In the genomic region with DNA sequence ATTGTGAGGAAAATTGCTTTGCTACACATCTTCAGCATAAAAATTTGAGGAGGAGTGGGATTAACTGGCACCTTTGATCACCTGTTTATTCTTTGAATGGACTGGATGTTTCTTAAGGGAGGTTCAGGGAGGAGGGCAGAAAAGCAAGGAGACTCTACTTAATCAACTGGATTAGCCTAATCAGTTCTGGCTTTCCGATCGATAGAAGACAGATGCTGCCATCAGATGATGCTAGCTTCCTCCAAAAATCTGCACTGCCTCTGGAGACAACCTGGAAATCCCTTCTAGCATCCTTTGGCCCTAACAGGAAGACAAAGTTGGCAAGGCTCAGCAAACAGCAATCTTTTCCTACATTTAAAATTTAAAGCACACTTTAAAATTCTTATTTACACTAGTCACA, we compare ENCODE assay signal across 18 cellular contexts.
DNase-seq lines count a peak whose midpoint lies in the region; ATAC-seq and TF ChIP-seq lines count a peak whose summit lies in the region.
"Had no signal": no experiment of that assay in that cellular context is flagged by ENCODE, and none has a peak within 500 bp of the region (broad histone marks: within the 10 kb centered on the region; RNA-seq: fewer than 3 reads in every experiment).

No MANE protein-coding gene starts in this region.

- peaks cover 4% of the 10 kb centered on the region for H3K27me3 Mint-ChIP-seq in glutamatergic neuron (ENCODE audit: unreplicated experiment)
- H3K27me3 Mint-ChIP-seq in naive thymus-derived CD8-positive, alpha-beta T cell: peaks cover 12 to 41% (median 20%) of the 10 kb centered on the region in 5 donors

- no peaks in the 10 kb centered on the region for H3K36me3 Mint-ChIP-seq in glutamatergic neuron (ENCODE audit: unreplicated experiment)
- H3K36me3 Mint-ChIP-seq in naive thymus-derived CD8-positive, alpha-beta T cell: no peaks in the 10 kb centered on the region
- H3K36me3 Mint-ChIP-seq: CD14-positive monocyte; CD4-positive, alpha-beta memory T cell; CD4-positive, CD25-positive, alpha-beta regulatory T cell; CD8-positive, alpha-beta memory T cell had no signal

- H3K4me3 Mint-ChIP-seq in glutamatergic neuron (ENCODE audit: unreplicated experiment): no peak overlapping the region
- H3K4me3 Mint-ChIP-seq in naive thymus-derived CD8-positive, alpha-beta T cell: no peak overlapping the region
- H3K4me3 Mint-ChIP-seq: CD14-positive monocyte; CD4-positive, alpha-beta memory T cell; CD4-positive, CD25-positive, alpha-beta regulatory T cell; CD8-positive, alpha-beta memory T cell had no signal

- POLR2A ChIA-PET in naive thymus-derived CD8-positive, alpha-beta T cell (lab: Charles Lee): no interaction called here

- ATAC-seq in HG02759 (IDR thresholded peaks at IDR 0.05; ENCODE audit: unreplicated experiment) (no peak), GM21529 (IDR thresholded peaks at IDR 0.05; ENCODE audit: unreplicated experiment) (no peak)
- no peak for ATAC-seq in naive thymus-derived CD8-positive, alpha-beta T cell

- peaks cover 2% of the 10 kb centered on the region for H3K9me3 Mint-ChIP-seq in glutamatergic neuron (ENCODE audit: unreplicated experiment)
- peaks cover 0 to 3% (median 0%) of the 10 kb centered on the region in 9 donors for H3K9me3 Mint-ChIP-seq in naive thymus-derived CD8-positive, alpha-beta T cell

- no peak for TF ChIP-seq CTCF in glutamatergic neuron (IDR thresholded peaks at IDR 0.05; ENCODE audit: partially characterized antibody, unreplicated experiment)

- H3K27ac Mint-ChIP-seq in glutamatergic neuron (ENCODE audit: unreplicated experiment): peak overlapping the region; percentile 54
- H3K27ac Mint-ChIP-seq in naive thymus-derived CD8-positive, alpha-beta T cell: no peak overlapping the region
- H3K27ac Mint-ChIP-seq: CD14-positive monocyte; CD4-positive, alpha-beta memory T cell; CD4-positive, CD25-positive, alpha-beta regulatory T cell; CD8-positive, alpha-beta memory T cell had no signal

- DNase-seq in NCI-H82 (lab: John Stamatoyannopoulos, UW) (peak; percentile 93), SK-N-DZ (ENCODE audit: low spot score) (peak; percentile 74), glutamatergic neuron (no peak), NCI-H510A (lab: John Stamatoyannopoulos, UW) (no peak)
- no peak for DNase-seq in naive thymus-derived CD8-positive, alpha-beta T cell
- DNase-seq: 8988T; ACHN; BE2C; C1 segment of cervical spinal cord; CD4-positive, alpha-beta memory T cell; CD4-positive, CD25-positive, alpha-beta regulatory T cell; CD8-positive, alpha-beta memory T cell; COR-L47; DMS79 treated with DMSO at 0.1 percent for 48 hours; GF-D8 had no signal

- H3K4me1 Mint-ChIP-seq in glutamatergic neuron (ENCODE audit: low read depth, unreplicated experiment): peaks cover 15% of the 10 kb centered on the region
- no peaks in the 10 kb centered on the region for H3K4me1 Mint-ChIP-seq in naive thymus-derived CD8-positive, alpha-beta T cell
- H3K4me1 Mint-ChIP-seq: CD14-positive monocyte; CD4-positive, alpha-beta memory T cell; CD4-positive, CD25-positive, alpha-beta regulatory T cell; CD8-positive, alpha-beta memory T cell had no signal

Comparison
In these comparisons a context has a peak if more than half of its experiments do, and no peak if none do; other contexts are left out.
1. DNase-seq: peak in NCI-H82 (single experiment) and SK-N-DZ (single experiment); none in glutamatergic neuron (single experiment), naive thymus-derived CD8-positive, alpha-beta T cell (0 of 10) and NCI-H510A (single experiment).